8 cellular contexts compared by ENCODE assay signal in genomic region chr10:98028168-98028770, GRCh38. TPM values are rescaled to one million over a fixed set of nuclear protein-coding genes. Genes with fewer than 3 reads are reported as not detected.
DNase-seq lines count a peak whose midpoint lies in the region; ATAC-seq, FAIRE-seq and TF ChIP-seq lines count a peak whose summit lies in the region.

No MANE protein-coding gene starts in this region.

- TF ChIP-seq CTCF in GM13977 (IDR thresholded peaks at IDR 0.05; ENCODE audit: extremely low read depth, insufficient read depth, missing control alignments) (peak; percentile 82), activated B cell treated with CpG ODN at 0.5 μM for 24 hours (IDR thresholded peaks at IDR 0.05) (no peak), cardiac fibroblast (IDR thresholded peaks at IDR 0.05; ENCODE audit: low read depth, low read length) (peak; percentile 70)

- peak; percentile 34 for ATAC-seq in activated B cell treated with CpG ODN at 0.5 μM for 24 hours (ENCODE audit: low read depth)
- peak; percentile 73 for ATAC-seq in left lobe of liver

- no peak overlapping the region for H3K4me3 ChIP-seq in cardiac fibroblast (replicated peaks in 1 of 2; ENCODE audit: low read depth in 2 of 2, low read length in 2 of 2)

- POLR2A ChIA-PET in activated B cell treated with CpG ODN at 0.5 μM for 24 hours (lab: Charles Lee) = no interaction called here

- peaks cover 48% of the 10 kb centered on the region for H3K27me3 Mint-ChIP-seq in activated B cell treated with CpG ODN at 0.5 μM for 24 hours

- FAIRE-seq in RCC 7860 (lab: Jason Lieb, UNC) = no peak

- intact Hi-C loops in activated B cell treated with CpG ODN at 0.5 μM for 24 hours (cut with micrococcal nuclease) = no loop called here

- H3K9me3 Mint-ChIP-seq in activated B cell treated with CpG ODN at 0.5 μM for 24 hours = no peaks in the 10 kb centered on the region

- no peak overlapping the region for H3K27ac Mint-ChIP-seq in activated B cell treated with CpG ODN at 0.5 μM for 24 hours

- DNase-seq in ACHN (peak; percentile 65), GM13977 (ENCODE audit: low spot score) (peak; percentile 89), NCI-H1105 treated with DMSO at 0.1 percent for 48 hours (lab: John Stamatoyannopoulos, UW) (peak; percentile 66), activated B cell treated with CpG ODN at 0.5 μM for 24 hours (no peak), cardiac fibroblast (ENCODE audit: low read depth in 2 of 2) (peak; percentile 26 to 33), left lobe of liver (ENCODE audit: low spot score) (no peak), RCC 7860 (ENCODE audit: low spot score) (no peak)
- DNase-seq in stimulated activated CD4-positive, alpha-beta T cell treated with anti-CD3 and anti-CD28 coated beads, TNF-alpha, amount 100 ng/mL, for 4 hours (ENCODE audit: low read depth in 3 of 3) = peak; percentile 15 to 32 (median 26)

- CTCF ChIA-PET in activated B cell treated with CpG ODN at 0.5 μM for 24 hours (lab: Charles Lee) = interaction anchor here (0.9 to 1.2 kb wide), 4 partner anchors 12 to 140 kb away, joined by 3 to 4 read pairs (median 3); no protein-coding TSS in a partner anchor

- in situ Hi-C loops in ACHN (cut with HindIII; ENCODE audit: low pct_ligation_motif_present, low pct_unique_long_range_greater_than_20kb, low sequenced_read_pairs) = no loop called here
- in situ Hi-C loops in GM13977 (cut with MboI; ENCODE audit: low pct_unique_long_range_greater_than_20kb, low sequenced_read_pairs, unreplicated experiment) = no loop called here

- peaks cover 7% of the 10 kb centered on the region for H3K4me1 Mint-ChIP-seq in activated B cell treated with CpG ODN at 0.5 μM for 24 hours

- H3K4me3 Mint-ChIP-seq in activated B cell treated with CpG ODN at 0.5 μM for 24 hours = no peak overlapping the region

- no peaks in the 10 kb centered on the region for H3K36me3 Mint-ChIP-seq in activated B cell treated with CpG ODN at 0.5 μM for 24 hours (ENCODE audit: low read depth)

RNA-seq across cellular contexts. Expression of gene CRTAC1, which starts 2.2 kb away (rescaled TPM):
- total RNA-seq in activated B cell treated with CpG ODN at 0.5 μM for 24 hours = not detected in 2 replicates
- 0.28 TPM for total RNA-seq in left lobe of liver

Comparison
In these comparisons a context has a peak if more than half of its experiments do, and no peak if none do; other contexts are left out.
1. DNase-seq: peak in ACHN (single experiment), GM13977 (single experiment), NCI-H1105 treated with DMSO at 0.1 percent for 48 hours (single experiment), cardiac fibroblast (2 of 2) and stimulated activated CD4-positive, alpha-beta T cell treated with anti-CD3 and anti-CD28 coated beads, TNF-alpha, amount 100 ng/mL, for 4 hours (3 of 3); none in activated B cell treated with CpG ODN at 0.5 μM for 24 hours (single experiment), left lobe of liver (single experiment) and RCC 7860 (single experiment).